Comparison of ENCODE assay signal across 20 cellular contexts in genomic region chr18:32029558-32029957, GRCh38. TPM values are rescaled to one million over a fixed set of nuclear protein-coding genes. Genes with fewer than 3 reads are reported as not detected.
DNase-seq lines count a peak whose midpoint lies in the region; ATAC-seq and TF ChIP-seq lines count a peak whose summit lies in the region.
"Had no signal": no experiment of that assay in that cellular context is flagged by ENCODE, and none has a peak within 500 bp of the region (broad histone marks: within the 10 kb centered on the region; RNA-seq: fewer than 3 reads in every experiment).

No MANE protein-coding gene starts in this region.

- no peaks in the 10 kb centered on the region for H3K4me1 ChIP-seq in right lobe of liver
- H3K4me1 ChIP-seq: Peyer's patch had no signal

- H3K27me3 ChIP-seq in right lobe of liver, result no peaks in the 10 kb centered on the region
- H3K27me3 ChIP-seq: Peyer's patch had no signal

- H3K27ac ChIP-seq in right lobe of liver, result no peak overlapping the region
- H3K27ac ChIP-seq: lower lobe of right lung, Peyer's patch had no signal

- H3K27me3 Mint-ChIP-seq in stimulated activated naive CD8-positive, alpha-beta T cell treated with anti-CD3 and anti-CD28 coated beads, Interleukin-15, Interleukin-2, amounts not matched to agents 100 ng/mL and 50 ng/mL, for 24 hours, result no peaks in the 10 kb centered on the region
- H3K27me3 Mint-ChIP-seq in T-helper 17 cell, result no peaks in the 10 kb centered on the region
- H3K27me3 Mint-ChIP-seq in central memory CD8-positive, alpha-beta T cell, result no peaks in the 10 kb centered on the region
- H3K27me3 Mint-ChIP-seq: type B pancreatic cell had no signal

- H3K4me3 Mint-ChIP-seq in stimulated activated naive CD8-positive, alpha-beta T cell treated with anti-CD3 and anti-CD28 coated beads, Interleukin-15, Interleukin-2, amounts not matched to agents 100 ng/mL and 50 ng/mL, for 24 hours, result peak overlapping the region; percentile 8
- peak overlapping the region; percentile 74 for H3K4me3 Mint-ChIP-seq in T-helper 17 cell
- H3K4me3 Mint-ChIP-seq in central memory CD8-positive, alpha-beta T cell, result peak overlapping the region; percentile 2
- H3K4me3 Mint-ChIP-seq: nephron, type B pancreatic cell had no signal

- H3K27ac Mint-ChIP-seq in stimulated activated naive CD8-positive, alpha-beta T cell treated with anti-CD3 and anti-CD28 coated beads, Interleukin-15, Interleukin-2, amounts not matched to agents 100 ng/mL and 50 ng/mL, for 24 hours, result peak overlapping the region; percentile 80
- H3K27ac Mint-ChIP-seq in T-helper 17 cell, result peak overlapping the region; percentile 70
- peak overlapping the region; percentile 47 for H3K27ac Mint-ChIP-seq in central memory CD8-positive, alpha-beta T cell (ENCODE audit: low read depth)
- H3K27ac Mint-ChIP-seq: nephron, type B pancreatic cell had no signal

- H3K4me3 ChIP-seq in right lobe of liver, result no peak overlapping the region
- H3K4me3 ChIP-seq: lower lobe of right lung, Peyer's patch had no signal

- H3K4me1 Mint-ChIP-seq in stimulated activated naive CD8-positive, alpha-beta T cell treated with anti-CD3 and anti-CD28 coated beads, Interleukin-15, Interleukin-2, amounts not matched to agents 100 ng/mL and 50 ng/mL, for 24 hours (ENCODE audit: low read depth), result peaks cover 78% of the 10 kb centered on the region
- peaks cover 50% of the 10 kb centered on the region for H3K4me1 Mint-ChIP-seq in T-helper 17 cell
- H3K4me1 Mint-ChIP-seq in central memory CD8-positive, alpha-beta T cell, result peaks cover 76% of the 10 kb centered on the region
- H3K4me1 Mint-ChIP-seq: nephron had no signal

- H3K36me3 Mint-ChIP-seq in stimulated activated naive CD8-positive, alpha-beta T cell treated with anti-CD3 and anti-CD28 coated beads, Interleukin-15, Interleukin-2, amounts not matched to agents 100 ng/mL and 50 ng/mL, for 24 hours (ENCODE audit: low read depth), result peaks cover 22% of the 10 kb centered on the region
- peaks cover 3% of the 10 kb centered on the region for H3K36me3 Mint-ChIP-seq in T-helper 17 cell (ENCODE audit: low read depth)
- H3K36me3 Mint-ChIP-seq in central memory CD8-positive, alpha-beta T cell (ENCODE audit: insufficient read depth), result peaks cover 64% of the 10 kb centered on the region
- H3K36me3 Mint-ChIP-seq: type B pancreatic cell had no signal

- intact Hi-C loops in right lobe of liver (cut with DNase I), result no loop called here

- 56% methylated on average over 1 of the region's 1 CpG for WGBS in right lobe of liver (ENCODE audit: insufficient coverage, low coverage, low lambda C conversion rate, missing lambda C conversion rate)

- H3K9me3 Mint-ChIP-seq in stimulated activated naive CD8-positive, alpha-beta T cell treated with anti-CD3 and anti-CD28 coated beads, Interleukin-15, Interleukin-2, amounts not matched to agents 100 ng/mL and 50 ng/mL, for 24 hours, result no peaks in the 10 kb centered on the region
- H3K9me3 Mint-ChIP-seq in central memory CD8-positive, alpha-beta T cell, result no peaks in the 10 kb centered on the region
- H3K9me3 Mint-ChIP-seq: nephron, type B pancreatic cell had no signal

- no peak for ATAC-seq in stimulated activated naive CD8-positive, alpha-beta T cell treated with anti-CD3 and anti-CD28 coated beads, Interleukin-15, Interleukin-2, amounts not matched to agents 100 U/mL and 50 U/mL, for 24 hours
- ATAC-seq in T-helper 17 cell (no peak), right lobe of liver (no peak)
- no peak for ATAC-seq in central memory CD8-positive, alpha-beta T cell (replicated peaks; ENCODE audit: extremely low read depth, poor library complexity, severe bottlenecking)
- ATAC-seq: lower lobe of right lung had no signal

- no peak for DNase-seq in stimulated activated naive CD8-positive, alpha-beta T cell treated with anti-CD3 and anti-CD28 coated beads, Interleukin-15, Interleukin-2, amounts not matched to agents 100 U/mL and 50 U/mL, for 24 hours
- no peak for DNase-seq in T-helper 17 cell
- no peak for DNase-seq in central memory CD8-positive, alpha-beta T cell (ENCODE audit: low spot score in 2 of 2)
- no peak for DNase-seq in right lobe of liver
- no peak for DNase-seq in HCEC 1CT
- DNase-seq in MV-4-11 (lab: John Stamatoyannopoulos, UW), result no peak
- DNase-seq: activated CD4-positive, alpha-beta T cell treated with anti-CD3 and anti-CD28 coated beads for 4 hours; activated effector memory CD4-positive, alpha-beta T cell treated with Interleukin-2 at 50 U/mL for 16 hours; C1 segment of cervical spinal cord; hippocampal formation; lower lobe of right lung; NCI-H146; NCI-H446; NCI-H774; Peyer's patch; SHP77 treated with DMSO at 0.1 percent for 48 hours; stimulated activated CD4-positive, alpha-beta T cell treated with anti-CD3 and anti-CD28 coated beads, Interleukin-4, amount 100 ng/mL, for 4 hours had no signal

- TF ChIP-seq CTCF in right lobe of liver (IDR thresholded peaks at IDR 0.05), result no peak

- no peaks in the 10 kb centered on the region for H3K36me3 ChIP-seq in right lobe of liver
- H3K36me3 ChIP-seq: lower lobe of right lung, Peyer's patch had no signal

- H3K9me3 ChIP-seq in T-helper 17 cell (ENCODE audit: control insufficient read depth, low read length, poor library complexity, severe bottlenecking), result no peaks in the 10 kb centered on the region
- H3K9me3 ChIP-seq in right lobe of liver, result no peaks in the 10 kb centered on the region
- H3K9me3 ChIP-seq: lower lobe of right lung, Peyer's patch had no signal

- TF ChIP-seq POLR2A in right lobe of liver (IDR thresholded peaks at IDR 0.05), result no peak

RNA-seq across cellular contexts. Expression of gene RNF125, which starts 10.9 kb away (rescaled TPM):
- total RNA-seq in T-helper 17 cell (10 to 100 TPM; 50.6 to 72.6 TPM), right lobe of liver (10 to 100 TPM in 1 of 6 experiments, 1 to 10 TPM in 5; 2.9 to 14.1 (median 5.8) TPM)

Comparison
In these comparisons a context has a peak if more than half of its experiments do, and no peak if none do; other contexts are left out.
1. H3K4me3 Mint-ChIP-seq: peak in every context shown above with its lines; median percentile 74 in T-helper 17 cell; 8 in stimulated activated naive CD8-positive, alpha-beta T cell treated with anti-CD3 and anti-CD28 coated beads, Interleukin-15, Interleukin-2, amounts not matched to agents 100 ng/mL and 50 ng/mL, for 24 hours; 2 in central memory CD8-positive, alpha-beta T cell.